In genomic region chr4:52640808-52641595, GRCh38 we compare ENCODE assay signal across 13 cellular contexts. TPM values are rescaled to one million over a fixed set of nuclear protein-coding genes. Genes with fewer than 3 reads are reported as not detected.
DNase-seq lines count a peak whose midpoint lies in the region; ATAC-seq, FAIRE-seq and TF ChIP-seq lines count a peak whose summit lies in the region.
"Had no signal": no experiment of that assay in that cellular context is flagged by ENCODE, and none has a peak within 500 bp of the region (broad histone marks: within the 10 kb centered on the region; RNA-seq: fewer than 3 reads in every experiment).

No MANE protein-coding gene starts in this region.

- H3K9ac ChIP-seq in keratinocyte (ENCODE audit: control insufficient read depth, extremely low read depth, insufficient read depth, low read length), result peak overlapping the region; percentile 14

- H3K4me3 ChIP-seq in heart left ventricle (peak overlapping the region in 1 of 12 donors; percentile 19), brain microvascular endothelial cell (ENCODE audit: low read depth, low read length) (no peak overlapping the region), keratinocyte (ENCODE audit: control insufficient read depth in 2 of 3, extremely low read depth in 1 of 3, insufficient read depth in 2 of 3, low read depth in 1 of 3, low read length in 3 of 3) (peak overlapping the region in 1 of 3 experiments; percentile 49), aorta (ENCODE audit: low read length in 2 of 2) (peak overlapping the region in 1 of 2 donors; percentile 32)

- no peak for DNase-seq in heart left ventricle
- DNase-seq in left ventricle myocardium superior, result no peak
- DNase-seq in brain microvascular endothelial cell, result peak; percentile 59
- DNase-seq in keratinocyte (ENCODE audit: low read depth, low spot score), result peak; percentile 25
- no peak for DNase-seq in aorta
- DNase-seq in erythroblast (lab: John Stamatoyannopoulos, UW), result no peak
- DNase-seq in NCI-H82 treated with DMSO at 0.1 percent for 48 hours (lab: John Stamatoyannopoulos, UW; ENCODE audit: unreplicated experiment), result no peak
- DNase-seq: activated CD4-positive, alpha-beta memory T cell treated with anti-CD3 and anti-CD28 coated beads, Interleukin-2, amount 10 ng/mL, durations not matched to agents 7 days and 5 days; activated naive CD4-positive, alpha-beta T cell treated with anti-CD3 and anti-CD28 coated beads, Interleukin-2, amount 10 ng/mL, durations not matched to agents 7 days and 5 days; NCI-H1694 had no signal

- peaks cover 51% of the 10 kb centered on the region for H3K79me2 ChIP-seq in keratinocyte (ENCODE audit: control insufficient read depth, insufficient read depth, low read length)

- no peaks in the 10 kb centered on the region for H3K36me3 ChIP-seq in heart left ventricle
- no peaks in the 10 kb centered on the region for H3K36me3 ChIP-seq in brain microvascular endothelial cell (replicated peaks)
- no peaks in the 10 kb centered on the region for H3K36me3 ChIP-seq in keratinocyte (ENCODE audit: control insufficient read depth in 2 of 2, extremely low read depth in 1 of 2, insufficient read depth in 2 of 2, low read length in 2 of 2)
- H3K36me3 ChIP-seq in aorta (ENCODE audit: control insufficient read depth in 1 of 2, insufficient read depth in 2 of 2, low read length in 1 of 2), result no peaks in the 10 kb centered on the region

- in situ Hi-C loops in brain microvascular endothelial cell (cut with HindIII; ENCODE audit: low pct_ligation_motif_present, low sequenced_read_pairs), result no loop called here

- no peak for ATAC-seq in heart left ventricle
- no peak for ATAC-seq in left ventricle myocardium superior
- no peak for ATAC-seq in aorta (ENCODE audit: low FRiP score)
- no peak for ATAC-seq in HG02610 (IDR thresholded peaks at IDR 0.05; ENCODE audit: unreplicated experiment)
- ATAC-seq: HepG2 had no signal

- H3K9me3 ChIP-seq in heart left ventricle (no peaks in the 10 kb centered on the region), keratinocyte (ENCODE audit: control insufficient read depth, low read depth, low read length) (no peaks in the 10 kb centered on the region), aorta (ENCODE audit: control insufficient read depth, low read length) (no peaks in the 10 kb centered on the region)

- FAIRE-seq in keratinocyte (lab: Jason Lieb, UNC), result peak; percentile 17
- FAIRE-seq: HepG2, islet of Langerhans had no signal

- peaks cover 2 to 81% (median 44%) of the 10 kb centered on the region in 12 donors for H3K4me1 ChIP-seq in heart left ventricle
- H3K4me1 ChIP-seq in keratinocyte (ENCODE audit: control insufficient read depth, extremely low read depth, insufficient read depth, low read length), result peaks cover 22% of the 10 kb centered on the region
- peaks cover 7 to 11% of the 10 kb centered on the region in 2 donors for H3K4me1 ChIP-seq in aorta (ENCODE audit: control insufficient read depth in 1 of 2, insufficient read depth in 2 of 2, low read length in 2 of 2)

- peak overlapping the region; percentile 40 for H3K4me2 ChIP-seq in keratinocyte (ENCODE audit: control insufficient read depth, extremely low read depth, insufficient read depth, low read depth, low read length)

- no peak for TF ChIP-seq CTCF in heart left ventricle (IDR thresholded peaks at IDR 0.05)
- no peak for TF ChIP-seq CTCF in brain microvascular endothelial cell (IDR thresholded peaks at IDR 0.05; ENCODE audit: low read depth, low read length, missing control alignments)
- no peak for TF ChIP-seq CTCF in keratinocyte (optimal IDR thresholded peaks at IDR 0.05 in 1 of 3, IDR thresholded peaks at IDR 0.05 in 1 of 3, conservative IDR thresholded peaks at IDR 0.05 in 1 of 3; ENCODE audit: extremely low read depth in 1 of 3, insufficient read depth in 2 of 3, low read length in 3 of 3)

- H2AFZ ChIP-seq in keratinocyte (ENCODE audit: control insufficient read depth, low read length), result no peak overlapping the region

- intact Hi-C loops in heart left ventricle (cut with DNase I) (loop anchor here in 1 of 10 donors (5.0 kb wide), 1 partner anchor 221 kb away; the partner anchor contains the start of gene RASL11B), left ventricle myocardium superior (cut with micrococcal nuclease) (no loop called here), aorta (cut with DNase I) (loop anchor here in 1 of 2 donors (5.0 kb wide), 1 partner anchor 54 kb away; no protein-coding TSS in a partner anchor)

- dilution Hi-C loops in keratinocyte (cut with MboI; ENCODE audit: extremely low pct_ligation_motif_present, low sequenced_read_pairs), result no loop called here

- H3K27me3 ChIP-seq in heart left ventricle (no peaks in the 10 kb centered on the region), brain microvascular endothelial cell (replicated peaks) (no peaks in the 10 kb centered on the region), keratinocyte (ENCODE audit: control insufficient read depth, extremely low read depth, insufficient read depth, low read length) (no peaks in the 10 kb centered on the region), aorta (ENCODE audit: control insufficient read depth in 1 of 2, insufficient read depth in 2 of 2, low read length in 1 of 2) (no peaks in the 10 kb centered on the region)

- 19 to 34% (median 22%) methylated on average over 7 of the region's 7 CpGs for WGBS in heart left ventricle, 4 donors
- 5 to 8% methylated on average over 7 of the region's 7 CpGs for WGBS in aorta, 2 donors

- TF ChIP-seq POLR2A in heart left ventricle (IDR thresholded peaks at IDR 0.05), result no peak
- no peak for TF ChIP-seq POLR2A in erythroblast (IDR thresholded peaks at IDR 0.05; ENCODE audit: low read length)

- no peaks in the 10 kb centered on the region for H4K20me1 ChIP-seq in keratinocyte (ENCODE audit: control insufficient read depth, extremely low read depth, insufficient read depth, low read length)

- H3K9me1 ChIP-seq in keratinocyte (ENCODE audit: control insufficient read depth, extremely low read depth, insufficient read depth, low read length), result peaks cover 2% of the 10 kb centered on the region

- H3K27ac ChIP-seq in heart left ventricle, result peak overlapping the region in 11 of 12 donors; percentile 11 to 77 (median 47)
- H3K27ac ChIP-seq in brain microvascular endothelial cell, result peak overlapping the region; percentile 36
- H3K27ac ChIP-seq in keratinocyte (ENCODE audit: control insufficient read depth, insufficient read depth, low read length), result peak overlapping the region; percentile 79
- peak overlapping the region; percentile 33 to 56 for H3K27ac ChIP-seq in aorta (ENCODE audit: low read depth in 1 of 2, low read length in 2 of 2)

RNA-seq across cellular contexts. Expression of gene USP46, which starts 18.1 kb away (rescaled TPM):
- total RNA-seq in heart left ventricle (100 to 1,000 TPM in 1 of 9 donors, 10 to 100 TPM in 8; 29.8 to 111 (median 75.3) TPM), left ventricle myocardium superior (61.1 TPM), aorta (10 to 100 TPM; 23.7 to 24.1 TPM)
- polyA plus RNA-seq in heart left ventricle (10 to 100 TPM in 1 of 2 donors, 1 to 10 TPM in 1; 6.1 to 26.2 TPM), keratinocyte (13.7 to 20.4 TPM (median 14.4 TPM) in 3 replicates), aorta (1 to 10 TPM; 4.8 to 5.4 TPM)
- polyA plus RNA-seq in keratinocyte (2011; ENCODE audit: low read depth), result 9.2 TPM
- polyA plus RNA-seq in keratinocyte (2011; cell fraction: cytosol; rRNA removed), result 9.9 and 21.3 TPM in 2 replicates
- polyA plus RNA-seq in keratinocyte (2011; cell fraction: nucleus; rRNA removed), result 8.8 and 13.4 TPM in 2 replicates
- polyA plus RNA-seq in keratinocyte (2012; ENCODE audit: low replicate concordance), result 9.9 and 11.4 TPM in 2 replicates
- polyA minus RNA-seq in keratinocyte, result 10.7 to 29.0 TPM (median 21.7 TPM) in 3 replicates
- 11.7 TPM for polyA minus RNA-seq in keratinocyte (2011; cell fraction: cytosol; rRNA and poly(A)+ RNA removed)
- polyA minus RNA-seq in keratinocyte (2011; cell fraction: nucleus; rRNA and poly(A)+ RNA removed), result 7.7 and 18.7 TPM in 2 replicates

Comparison
In these comparisons a context has a peak if more than half of its experiments do, and no peak if none do; other contexts are left out.
1. DNase-seq: peak in brain microvascular endothelial cell (single experiment) and keratinocyte (single experiment); none in heart left ventricle (0 of 5), left ventricle myocardium superior (single experiment), aorta (0 of 2), erythroblast (0 of 2) and NCI-H82 treated with DMSO at 0.1 percent for 48 hours (single experiment).
2. Peak in every context shown above with its lines, with median percentiles within 50 percentile points of each other: H3K27ac ChIP-seq.